ENCODE assay signal across 14 cellular contexts in the genomic region with DNA sequence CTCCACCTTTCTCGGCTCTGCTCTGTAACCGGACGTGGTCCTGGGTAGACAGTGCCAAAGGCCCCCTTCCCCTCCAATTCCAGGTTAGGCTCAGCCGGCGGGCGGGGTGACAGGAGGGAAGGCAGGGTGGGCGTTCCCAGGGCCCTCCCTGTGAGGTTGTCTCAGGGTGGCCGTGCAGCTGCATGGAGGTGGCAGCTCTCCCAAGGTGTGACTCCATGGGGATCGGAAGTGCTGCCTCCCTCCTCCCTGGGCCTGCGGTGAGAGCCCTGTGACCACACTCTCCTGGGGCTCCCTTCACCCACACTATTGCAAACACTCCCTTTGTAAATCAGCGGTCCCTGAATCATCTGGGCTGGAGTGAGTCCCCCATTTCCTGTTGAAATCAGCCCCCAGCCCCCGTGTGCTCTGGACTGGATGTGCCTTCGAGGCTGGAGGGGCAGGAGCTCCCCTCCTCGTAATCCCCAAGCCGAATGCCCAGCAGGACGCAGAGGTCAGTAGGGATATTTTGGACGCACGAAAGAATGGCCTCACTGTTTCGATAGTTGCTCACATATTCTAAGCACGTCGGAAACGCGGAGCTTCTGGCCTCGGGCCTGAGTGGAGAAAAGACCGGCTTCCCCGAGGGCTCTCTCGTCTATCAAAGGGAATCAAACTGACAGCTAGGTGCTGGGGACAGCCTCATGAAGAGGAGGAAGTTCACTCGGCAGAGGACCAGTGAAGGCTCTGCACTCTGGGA.
DNase-seq lines count a peak whose midpoint lies in the region; ATAC-seq and TF ChIP-seq lines count a peak whose summit lies in the region.
"Had no signal": no experiment of that assay in that cellular context is flagged by ENCODE, and none has a peak within 500 bp of the region (broad histone marks: within the 10 kb centered on the region; RNA-seq: fewer than 3 reads in every experiment).

No MANE protein-coding gene starts in this region.

- H3K4me3 ChIP-seq in RWPE2 (ENCODE audit: severe bottlenecking) (no peak overlapping the region), osteoblast (ENCODE audit: insufficient read depth, low read length) (peak overlapping the region; percentile 46)
- H3K4me3 ChIP-seq: gastroesophageal sphincter, thoracic aorta had no signal

- ATAC-seq in RWPE2 (ENCODE audit: low read depth) (no peak), HG03342 (IDR thresholded peaks at IDR 0.05; ENCODE audit: unreplicated experiment) (no peak)
- ATAC-seq: gastroesophageal sphincter had no signal

- no peaks in the 10 kb centered on the region for H3K27me3 ChIP-seq in RWPE2 (ENCODE audit: insufficient read depth, poor library complexity, severe bottlenecking)
- no peaks in the 10 kb centered on the region for H3K27me3 ChIP-seq in osteoblast (ENCODE audit: insufficient read depth, low read length)

- no peaks in the 10 kb centered on the region for H3K36me3 ChIP-seq in RWPE2 (ENCODE audit: low read depth)
- H3K36me3 ChIP-seq in osteoblast (ENCODE audit: insufficient read depth, low read length) = no peaks in the 10 kb centered on the region
- H3K36me3 ChIP-seq: gastroesophageal sphincter, thoracic aorta had no signal

- H3K27ac ChIP-seq in RWPE2 (ENCODE audit: poor library complexity, severe bottlenecking) = no peak overlapping the region
- peak overlapping the region; percentile 62 for H3K27ac ChIP-seq in osteoblast (ENCODE audit: low read depth, low read length)
- H3K27ac ChIP-seq: thoracic aorta had no signal

- no peaks in the 10 kb centered on the region for H3K9me3 ChIP-seq in RWPE2 (ENCODE audit: severe bottlenecking)
- H3K9me3 ChIP-seq in osteoblast (ENCODE audit: low read depth, low read length) = peaks cover 5% of the 10 kb centered on the region

- H4K20me1 ChIP-seq in osteoblast (ENCODE audit: insufficient read depth, low read length) = no peaks in the 10 kb centered on the region

- no peaks in the 10 kb centered on the region for H3K79me2 ChIP-seq in osteoblast (ENCODE audit: insufficient read depth, low read length)

- DNase-seq in Ammon's horn (ENCODE audit: low spot score) (peak; percentile 77), RWPE2 (ENCODE audit: low spot score) (peak; percentile 38), foreskin melanocyte (peak; percentile 22), osteoblast (ENCODE audit: insufficient read length, low spot score, missing footprints) (peak; percentile 95), NOMO-1 treated with DMSO at 0.1 percent for 48 hours (lab: John Stamatoyannopoulos, UW; ENCODE audit: unreplicated experiment) (no peak)
- DNase-seq in activated CD4-positive, CD25-positive, alpha-beta regulatory T cell (lab: John Stamatoyannopoulos, UW) = no peak
- DNase-seq in effector CD8-positive, alpha-beta T cell (lab: John Stamatoyannopoulos, UW) = no peak
- DNase-seq: activated gamma-delta T cell treated with Interleukin-2 at 50 U/mL for 16 hours; NCI-H1930; NCI-H510A treated with DMSO at 0.1 percent for 48 hours; stimulated activated CD4-positive, alpha-beta T cell treated with anti-CD3 and anti-CD28 coated beads, Interleukin-1b, Interleukin-23, amount 100 ng/mL, for 48 hours had no signal

- H3K4me1 ChIP-seq in RWPE2 (ENCODE audit: insufficient read depth, poor library complexity, severe bottlenecking) (peaks cover 3% of the 10 kb centered on the region), osteoblast (ENCODE audit: insufficient read depth, low read length) (peaks cover 40% of the 10 kb centered on the region)

- H2AFZ ChIP-seq in osteoblast (ENCODE audit: low read length) = peak overlapping the region; percentile 82

- TF ChIP-seq CTCF in RWPE2 (IDR thresholded peaks at IDR 0.05; ENCODE audit: poor library complexity, severe bottlenecking) = no peak
- no peak for TF ChIP-seq CTCF in osteoblast (IDR thresholded peaks at IDR 0.05; ENCODE audit: extremely low read depth, low read depth, low read length)

- peak overlapping the region; percentile 59 for H3K4me2 ChIP-seq in osteoblast (ENCODE audit: insufficient read depth, low read length)

Comparison
In these comparisons a context has a peak if more than half of its experiments do, and no peak if none do; other contexts are left out.
1. DNase-seq: peak in Ammon's horn (single experiment), RWPE2 (single experiment), foreskin melanocyte (single experiment) and osteoblast (single experiment); none in activated CD4-positive, CD25-positive, alpha-beta regulatory T cell (0 of 4), effector CD8-positive, alpha-beta T cell (single experiment) and NOMO-1 treated with DMSO at 0.1 percent for 48 hours (single experiment).